8 cellular contexts compared by ENCODE assay signal in genomic region chr7:5557920-5558401, GRCh38. TPM values are rescaled to one million over a fixed set of nuclear protein-coding genes. Genes with fewer than 3 reads are reported as not detected.
DNase-seq lines count a peak whose midpoint lies in the region; ATAC-seq and TF ChIP-seq lines count a peak whose summit lies in the region.

No MANE protein-coding gene starts in this region.

- H3K27ac ChIP-seq in SK-N-MC (peak overlapping the region; percentile 28; the same call in 1 of the 2 replicates), fibroblast of lung (ENCODE audit: insufficient read depth, low read length) (peak overlapping the region; percentile 82), osteoblast (ENCODE audit: low read depth, low read length) (peak overlapping the region; percentile 69)

- H3K4me2 ChIP-seq in fibroblast of lung (ENCODE audit: extremely low read depth, insufficient read depth, low read length) (peak overlapping the region; percentile 75), osteoblast (ENCODE audit: insufficient read depth, low read length) (peak overlapping the region; percentile 62)

- H3K79me2 ChIP-seq in fibroblast of lung (ENCODE audit: control insufficient read depth, insufficient read depth, low read length) (no peaks in the 10 kb centered on the region), osteoblast (ENCODE audit: insufficient read depth, low read length) (no peaks in the 10 kb centered on the region)

- DNase-seq in EH (ENCODE audit: low read depth) (peak; percentile 33), SK-N-MC (ENCODE audit: low read depth, low spot score) (no peak), fibroblast of lung (ENCODE audit: low read depth in 2 of 2) (peak in 1 of 2 donors; percentile 25), osteoblast (ENCODE audit: insufficient read length, low spot score, missing footprints) (peak; percentile 94), NCI-H187 (lab: John Stamatoyannopoulos, UW) (no peak), NCI-H524 treated with DMSO at 0.1 percent for 48 hours (lab: John Stamatoyannopoulos, UW) (no peak)

- H3K36me3 ChIP-seq in SK-N-MC (ENCODE audit: insufficient read depth, low read length): no peaks in the 10 kb centered on the region
- no peaks in the 10 kb centered on the region for H3K36me3 ChIP-seq in fibroblast of lung (ENCODE audit: control insufficient read depth, insufficient read depth, low read length)
- no peaks in the 10 kb centered on the region for H3K36me3 ChIP-seq in osteoblast (ENCODE audit: insufficient read depth, low read length)

- H2AFZ ChIP-seq in fibroblast of lung (ENCODE audit: low read length): peak overlapping the region; percentile 51
- peak overlapping the region; percentile 76 for H2AFZ ChIP-seq in osteoblast (ENCODE audit: low read length)

- H3K9me3 ChIP-seq in SK-N-MC (ENCODE audit: low read depth, low read length) (no peaks in the 10 kb centered on the region), fibroblast of lung (ENCODE audit: control insufficient read depth, insufficient read depth, low read depth, low read length) (no peaks in the 10 kb centered on the region), osteoblast (ENCODE audit: low read depth, low read length) (no peaks in the 10 kb centered on the region)

- no peak overlapping the region for H3K4me3 ChIP-seq in SK-N-MC
- peak overlapping the region in 1 of 4 experiments; percentile 39 for H3K4me3 ChIP-seq in fibroblast of lung (replicated peaks in 1 of 4; ENCODE audit: control extremely low read depth in 1 of 4, insufficient read depth in 1 of 4, low read depth in 3 of 4, low read length in 4 of 4)
- no peak overlapping the region for H3K4me3 ChIP-seq in osteoblast (ENCODE audit: insufficient read depth, low read length)

- H3K27me3 ChIP-seq in fibroblast of lung (ENCODE audit: control insufficient read depth, insufficient read depth, low read length): no peaks in the 10 kb centered on the region
- H3K27me3 ChIP-seq in osteoblast (ENCODE audit: insufficient read depth, low read length): no peaks in the 10 kb centered on the region

- peak; percentile 31 for ATAC-seq in GM21723 (IDR thresholded peaks at IDR 0.05; ENCODE audit: unreplicated experiment)
- ATAC-seq in GM21390 (IDR thresholded peaks at IDR 0.05; ENCODE audit: unreplicated experiment): no peak

- H4K20me1 ChIP-seq in fibroblast of lung (ENCODE audit: control insufficient read depth, extremely low read depth, insufficient read depth, low read length) (no peaks in the 10 kb centered on the region), osteoblast (ENCODE audit: insufficient read depth, low read length) (no peaks in the 10 kb centered on the region)

- no peak overlapping the region for H3K9ac ChIP-seq in SK-N-MC (ENCODE audit: insufficient read length)
- peak overlapping the region; percentile 51 for H3K9ac ChIP-seq in fibroblast of lung (ENCODE audit: insufficient read depth, low read length)

- TF ChIP-seq CTCF in fibroblast of lung (conservative IDR thresholded peaks at IDR 0.05 in 1 of 2, IDR thresholded peaks at IDR 0.05 in 1 of 2; ENCODE audit: low read depth in 1 of 2, low read length in 2 of 2) (no peak), osteoblast (IDR thresholded peaks at IDR 0.05; ENCODE audit: extremely low read depth, low read depth, low read length) (no peak)

- H3K4me1 ChIP-seq in fibroblast of lung (ENCODE audit: control insufficient read depth, extremely low read depth, insufficient read depth, low read length): peaks cover 32% of the 10 kb centered on the region
- H3K4me1 ChIP-seq in osteoblast (ENCODE audit: insufficient read depth, low read length): peaks cover 33% of the 10 kb centered on the region

RNA-seq across cellular contexts. Expression of gene ACTB, which starts 27.6 kb away (rescaled TPM):
- 1,742 and 2,599 TPM in 2 replicates for total RNA-seq in fibroblast of lung
- polyA plus RNA-seq in fibroblast of lung: 6,970 and 7,302 TPM in 2 replicates
- 11,369 and 11,817 TPM in 2 replicates for polyA plus RNA-seq in fibroblast of lung (2012)
- polyA minus RNA-seq in fibroblast of lung (ENCODE audit: low replicate concordance): 42,169 and 43,266 TPM in 2 replicates
- total RNA-seq in osteoblast: 3,672 and 4,357 TPM in 2 replicates

RNA-seq across cellular contexts. Expression of gene FSCN1, which starts 34.7 kb away (rescaled TPM):
- 104 and 105 TPM in 2 replicates for total RNA-seq in fibroblast of lung
- 96.2 and 127 TPM in 2 replicates for polyA plus RNA-seq in fibroblast of lung
- polyA plus RNA-seq in fibroblast of lung (2012): 203 and 314 TPM in 2 replicates
- polyA minus RNA-seq in fibroblast of lung (ENCODE audit: low replicate concordance): 154 and 164 TPM in 2 replicates
- 163 and 182 TPM in 2 replicates for total RNA-seq in osteoblast

RNA-seq across cellular contexts. Expression of gene FBXL18, which starts 44.4 kb away (rescaled TPM):
- 3.3 and 5.1 TPM in 2 replicates for total RNA-seq in fibroblast of lung
- 2.9 and 3.1 TPM in 2 replicates for polyA plus RNA-seq in fibroblast of lung
- polyA plus RNA-seq in fibroblast of lung (2012): 6.0 and 6.1 TPM in 2 replicates
- 13.2 and 16.1 TPM in 2 replicates for polyA minus RNA-seq in fibroblast of lung (ENCODE audit: low replicate concordance)
- total RNA-seq in osteoblast: 8.8 and 9.4 TPM in 2 replicates

Comparison
In these comparisons a context has a peak if more than half of its experiments do, and no peak if none do; other contexts are left out.
1. DNase-seq: peak in EH (single experiment) and osteoblast (single experiment); none in SK-N-MC (single experiment), NCI-H187 (0 of 2) and NCI-H524 treated with DMSO at 0.1 percent for 48 hours (single experiment).
2. H3K27ac ChIP-seq: peak in every context shown above with its lines; median percentile 82 in fibroblast of lung; 69 in osteoblast; 28 in SK-N-MC.